In genomic region chr15:95635666-95636065, GRCh38 we compare ENCODE assay signal across 27 cellular contexts.
"Had no signal": no experiment of that assay in that cellular context is flagged by ENCODE, and none has a peak within 500 bp of the region (broad histone marks: within the 10 kb centered on the region; RNA-seq: fewer than 3 reads in every experiment).

No MANE protein-coding gene starts in this region.

- H3K9me3 ChIP-seq: colonic mucosa, esophagus squamous epithelium, left ventricle myocardium inferior, lower lobe of right lung, prostate gland, suprapubic skin, transverse colon, upper lobe of right lung, vagina had no signal

- H3K27me3 ChIP-seq: colonic mucosa, esophagus squamous epithelium, suprapubic skin, transverse colon, upper lobe of right lung, vagina had no signal

- H3K4me3 ChIP-seq: colonic mucosa, esophagus squamous epithelium, left ventricle myocardium inferior, lower lobe of right lung, prostate gland, suprapubic skin, transverse colon, upper lobe of right lung, vagina had no signal

- H3K27ac ChIP-seq: colonic mucosa, esophagus squamous epithelium, left ventricle myocardium inferior, lower lobe of right lung, prostate gland, suprapubic skin, transverse colon, upper lobe of right lung, vagina had no signal

- H3K36me3 ChIP-seq: colonic mucosa, esophagus squamous epithelium, left ventricle myocardium inferior, lower lobe of right lung, prostate gland, suprapubic skin, transverse colon, upper lobe of right lung, vagina had no signal

- FAIRE-seq: frontal cortex, small intestine had no signal

- H3K4me1 ChIP-seq: colonic mucosa, esophagus squamous epithelium, left ventricle myocardium inferior, lower lobe of right lung, prostate gland, suprapubic skin, transverse colon, upper lobe of right lung, vagina had no signal

- ATAC-seq: left colon; lower lobe of right lung; natural killer cell treated with Interleukin-12 subunit alpha and Interleukin-12 subunit beta and Interleukin-15 and Interleukin-18, amount 100 ng/mL, for 72 hours; right cardiac atrium; stimulated activated naive CD8-positive, alpha-beta T cell treated with anti-CD3 and anti-CD28 coated beads, Interleukin-15, amount 100 ng/mL, for 72 hours; upper lobe of right lung had no signal

- DNase-seq: colonic mucosa; effector CD8-positive, alpha-beta T cell; endodermal cell; erythroblast; esophagus squamous epithelium; hypothalamus; immature natural killer cell; islet precursor cell; kidney glomerular epithelial cell; left colon; left ventricle myocardium inferior; lower lobe of right lung; naive B cell; right cardiac atrium; small intestine; stimulated activated CD4-positive, alpha-beta T cell treated with anti-CD3 and anti-CD28 coated beads, Interleukin-15, amount 100 ng/mL, for 24 hours; stimulated activated CD4-positive, alpha-beta T cell treated with anti-CD3 and anti-CD28 coated beads, Interleukin-2, amount 100 ng/mL, for 48 hours; stimulated activated CD8-positive, alpha-beta memory T cell treated with anti-CD3 and anti-CD28 coated beads, Interleukin-4, amount 100 ng/mL, for 48 hours; stimulated activated naive CD4-positive, alpha-beta T cell; stimulated activated naive CD8-positive, alpha-beta T cell treated with anti-CD3 and anti-CD28 coated beads, Interleukin-15, amount 100 ng/mL, for 72 hours; transverse colon; upper lobe of right lung had no signal
